ENCODE assay signal across 34 cellular contexts in the genomic region with DNA sequence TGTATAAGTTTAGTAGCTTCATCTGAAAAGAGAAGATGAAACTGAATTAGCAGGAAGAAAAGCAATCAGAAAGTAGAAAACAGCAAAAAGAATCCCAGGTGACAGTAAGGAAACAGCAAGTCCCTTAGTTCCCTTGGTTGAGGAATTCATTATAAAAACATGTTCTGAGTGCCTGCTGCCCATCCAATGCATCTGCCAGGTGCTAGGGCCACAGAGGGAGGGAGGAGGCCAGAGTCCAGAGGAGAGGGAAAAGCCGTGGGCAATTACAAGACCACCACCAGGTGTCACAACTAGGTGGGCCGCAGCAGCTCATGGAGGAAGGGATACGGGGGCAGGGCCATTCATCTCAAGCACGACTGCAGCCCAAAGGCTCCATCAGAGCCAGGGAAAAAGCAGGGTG. TPM values are rescaled to one million over a fixed set of nuclear protein-coding genes. Genes with fewer than 3 reads are reported as not detected.
"Had no signal": no experiment of that assay in that cellular context is flagged by ENCODE, and none has a peak within 500 bp of the region (broad histone marks: within the 10 kb centered on the region; RNA-seq: fewer than 3 reads in every experiment).

No MANE protein-coding gene starts in this region.

- H3K4me1 Mint-ChIP-seq: activated CD4-positive, alpha-beta memory T cell treated with anti-CD3 and anti-CD28 coated beads, Interleukin-2, amount 10 ng/mL, durations not matched to agents 7 days and 5 days; activated CD4-positive, alpha-beta T cell treated with anti-CD3 and anti-CD28 coated beads, Interleukin-2, amount 10 ng/mL, durations not matched to agents 7 days and 5 days; activated CD8-positive, alpha-beta memory T cell treated with anti-CD3 and anti-CD28 coated beads, Interleukin-2, amount 10 ng/mL, durations not matched to agents 7 days and 5 days; activated naive CD8-positive, alpha-beta T cell treated with anti-CD3 and anti-CD28 coated beads for 36 hours; brain; stimulated activated naive B cell treated with anti-CD40 and anti-IgM and Interleukin-4, amounts not matched to agents 10 μg/mL and 1 μg/mL and 100 μg/mL, for 72 hours had no signal

- H3K27ac ChIP-seq: ascending aorta, cardiac muscle cell, coronary artery, esophagus muscularis mucosa, left lung, lower lobe of right lung, neural progenitor cell, parathyroid adenoma, psoas muscle, SK-N-MC, stomach, tibial artery had no signal

- H3K36me3 ChIP-seq: neural progenitor cell had no signal

- H3K4me3 Mint-ChIP-seq: activated CD4-positive, alpha-beta memory T cell treated with anti-CD3 and anti-CD28 coated beads, Interleukin-2, amount 10 ng/mL, durations not matched to agents 7 days and 5 days; activated CD4-positive, alpha-beta T cell treated with anti-CD3 and anti-CD28 coated beads, Interleukin-2, amount 10 ng/mL, durations not matched to agents 7 days and 5 days; activated CD8-positive, alpha-beta memory T cell treated with anti-CD3 and anti-CD28 coated beads, Interleukin-2, amount 10 ng/mL, durations not matched to agents 7 days and 5 days; activated naive CD8-positive, alpha-beta T cell treated with anti-CD3 and anti-CD28 coated beads for 36 hours; brain; neural progenitor cell; stimulated activated naive B cell treated with anti-CD40 and anti-IgM and Interleukin-4, amounts not matched to agents 10 μg/mL and 1 μg/mL and 100 μg/mL, for 72 hours; T-helper 1 cell treated with Interleukin-12 subunit alpha and Interleukin-12 subunit beta and Interleukin-4 antibody, amounts not matched to agents 30 μg/mL and 1 μg/mL, for 36 hours; WTC11 had no signal

- H3K79me2 ChIP-seq: parathyroid adenoma had no signal

- H3K9me3 Mint-ChIP-seq: activated CD4-positive, alpha-beta memory T cell treated with anti-CD3 and anti-CD28 coated beads, Interleukin-2, amount 10 ng/mL, durations not matched to agents 7 days and 5 days; activated CD4-positive, alpha-beta T cell treated with anti-CD3 and anti-CD28 coated beads, Interleukin-2, amount 10 ng/mL, durations not matched to agents 7 days and 5 days; activated naive CD8-positive, alpha-beta T cell treated with anti-CD3 and anti-CD28 coated beads for 36 hours; neural progenitor cell; stimulated activated naive B cell treated with anti-CD40 and anti-IgM and Interleukin-4, amounts not matched to agents 10 μg/mL and 1 μg/mL and 100 μg/mL, for 72 hours; T-helper 1 cell treated with Interleukin-12 subunit alpha and Interleukin-12 subunit beta and Interleukin-4 antibody, amounts not matched to agents 30 μg/mL and 1 μg/mL, for 36 hours; WTC11 had no signal

- H3K4me2 ChIP-seq: neural progenitor cell, smooth muscle cell had no signal

- H3K27me3 Mint-ChIP-seq: activated CD4-positive, alpha-beta memory T cell treated with anti-CD3 and anti-CD28 coated beads, Interleukin-2, amount 10 ng/mL, durations not matched to agents 7 days and 5 days; activated CD4-positive, alpha-beta T cell treated with anti-CD3 and anti-CD28 coated beads, Interleukin-2, amount 10 ng/mL, durations not matched to agents 7 days and 5 days; activated CD8-positive, alpha-beta memory T cell treated with anti-CD3 and anti-CD28 coated beads, Interleukin-2, amount 10 ng/mL, durations not matched to agents 7 days and 5 days; activated naive CD8-positive, alpha-beta T cell treated with anti-CD3 and anti-CD28 coated beads for 36 hours; stimulated activated naive B cell treated with anti-CD40 and anti-IgM and Interleukin-4, amounts not matched to agents 10 μg/mL and 1 μg/mL and 100 μg/mL, for 72 hours had no signal

- H3K27me3 ChIP-seq: ascending aorta, cardiac muscle cell, dorsolateral prefrontal cortex, esophagus muscularis mucosa, left lung, neural progenitor cell, stomach, tibial artery had no signal

- H3K4me1 ChIP-seq: ascending aorta, esophagus muscularis mucosa, tibial artery had no signal

- H3K4me3 ChIP-seq: ascending aorta, cardiac muscle cell, coronary artery, dorsolateral prefrontal cortex, esophagus muscularis mucosa, left lung, lower lobe of right lung, mucosa of descending colon, neural progenitor cell, psoas muscle, SK-N-MC, smooth muscle cell, stomach, tibial artery had no signal

- H2AFZ ChIP-seq: neural progenitor cell, parathyroid adenoma had no signal

- DNase-seq: activated CD4-positive, alpha-beta memory T cell treated with anti-CD3 and anti-CD28 coated beads, Interleukin-2, amount 10 ng/mL, durations not matched to agents 7 days and 5 days; activated CD4-positive, alpha-beta T cell treated with anti-CD3 and anti-CD28 coated beads for 1 hour; activated CD4-positive, alpha-beta T cell treated with anti-CD3 and anti-CD28 coated beads, Interleukin-2, amount 10 ng/mL, durations not matched to agents 7 days and 5 days; activated CD8-positive, alpha-beta memory T cell treated with anti-CD3 and anti-CD28 coated beads, Interleukin-2, amount 10 ng/mL, durations not matched to agents 7 days and 5 days; activated gamma-delta T cell; activated naive CD8-positive, alpha-beta T cell treated with anti-CD3 and anti-CD28 coated beads for 36 hours; dorsolateral prefrontal cortex; effector memory CD4-positive, alpha-beta T cell; foreskin melanocyte; kidney glomerular epithelial cell; left lung; lower lobe of right lung; mucosa of descending colon; occipital lobe; psoas muscle; stimulated activated CD4-positive, alpha-beta T cell treated with anti-CD3 and anti-CD28 coated beads, Interleukin-1b, Interleukin-23, amount 100 ng/mL, for 48 hours; stimulated activated CD4-positive, alpha-beta T cell treated with anti-CD3 and anti-CD28 coated beads, Interleukin-4, amount 100 ng/mL, for 4 hours; stimulated activated CD8-positive, alpha-beta memory T cell treated with anti-CD3 and anti-CD28 coated beads, Interleukin-4, amount 100 ng/mL, for 48 hours; stimulated activated naive B cell treated with anti-CD40 and anti-IgM and Interleukin-4, amounts not matched to agents 10 μg/mL and 1 μg/mL and 100 μg/mL, for 72 hours; stomach; SW 1271; tibial artery had no signal

- H3K27ac Mint-ChIP-seq: activated CD4-positive, alpha-beta memory T cell treated with anti-CD3 and anti-CD28 coated beads, Interleukin-2, amount 10 ng/mL, durations not matched to agents 7 days and 5 days; activated CD4-positive, alpha-beta T cell treated with anti-CD3 and anti-CD28 coated beads, Interleukin-2, amount 10 ng/mL, durations not matched to agents 7 days and 5 days; neural progenitor cell; stimulated activated naive B cell treated with anti-CD40 and anti-IgM and Interleukin-4, amounts not matched to agents 10 μg/mL and 1 μg/mL and 100 μg/mL, for 72 hours; T-helper 1 cell treated with Interleukin-12 subunit alpha and Interleukin-12 subunit beta and Interleukin-4 antibody, amounts not matched to agents 30 μg/mL and 1 μg/mL, for 36 hours had no signal

- H3K9me3 ChIP-seq: ascending aorta, esophagus muscularis mucosa, left lung, lower lobe of right lung, mucosa of descending colon, psoas muscle, stomach, tibial artery had no signal

- ATAC-seq: activated CD8-positive, alpha-beta memory T cell treated with anti-CD3 and anti-CD28 coated beads, Interleukin-2, amount 10 ng/mL, durations not matched to agents 7 days and 5 days; left lung; lower lobe of right lung; mucosa of descending colon; psoas muscle; stimulated activated naive B cell treated with anti-CD40 and anti-IgM and Interleukin-4, amounts not matched to agents 10 μg/mL and 1 μg/mL and 100 μg/mL, for 72 hours; WTC11 had no signal

RNA-seq across cellular contexts. Expression of gene TFCP2L1, which starts 55.9 kb away (rescaled TPM):
- total RNA-seq: cardiac muscle cell, myocyte had no signal
- polyA plus RNA-seq: smooth muscle cell had no signal
